Comparison of ENCODE assay signal across 1 cellular context in genomic region chr19:10334340-10335148, GRCh38.
TF ChIP-seq lines count a peak whose summit lies in the region.

No MANE protein-coding gene starts in this region.

TF ChIP-seq in HepG2, 621 proteins besides CTCF, POLR2A, EP300 and RAD21 (continued from another document and continues in another):
- TF ChIP-seq AKNA (CRISPR knock-in tag; IDR thresholded peaks at IDR 0.05; ENCODE audit: borderline replicate concordance) (no peak), ISX (CRISPR knock-in tag; conservative IDR thresholded peaks at IDR 0.05) (peak; percentile 54; the same call in 1 of the 2 replicates), ATF7 (IDR thresholded peaks at IDR 0.05) (no peak), ATF7 (CRISPR knock-in tag; IDR thresholded peaks at IDR 0.05) (no peak), ZNF367 (CRISPR knock-in tag; IDR thresholded peaks at IDR 0.05; ENCODE audit: borderline replicate concordance) (no peak), SIN3B (IDR thresholded peaks at IDR 0.05; ENCODE audit: low read length) (no peak), ZNF562 (CRISPR knock-in tag; IDR thresholded peaks at IDR 0.05; ENCODE audit: borderline replicate concordance) (no peak), TARDBP (CRISPR knock-in tag; IDR thresholded peaks at IDR 0.05) (peak; percentile 60; the same call in 1 of the 2 replicates), ZZZ3 (CRISPR knock-in tag; IDR thresholded peaks at IDR 0.05; ENCODE audit: borderline replicate concordance) (no peak), ZNF7 (CRISPR knock-in tag; IDR thresholded peaks at IDR 0.05) (no peak), ZFP36L1 (CRISPR knock-in tag; IDR thresholded peaks at IDR 0.05) (no peak), ZNF337 (CRISPR knock-in tag; IDR thresholded peaks at IDR 0.05; ENCODE audit: borderline replicate concordance, low read depth) (no peak), KLF13 (CRISPR knock-in tag; IDR thresholded peaks at IDR 0.05) (no peak), ELF1 (CRISPR knock-in tag; IDR thresholded peaks at IDR 0.05) (no peak), ATF1 (CRISPR knock-in tag; IDR thresholded peaks at IDR 0.05) (no peak), ESRRA (CRISPR knock-in tag; IDR thresholded peaks at IDR 0.05; ENCODE audit: low read depth) (peak; percentile 66; the same call in 1 of the 2 replicates), CBX1 (IDR thresholded peaks at IDR 0.05; ENCODE audit: low read depth) (no peak), SKIL (CRISPR knock-in tag; IDR thresholded peaks at IDR 0.05; ENCODE audit: borderline replicate concordance) (no peak), ZNF343 (CRISPR knock-in tag; IDR thresholded peaks at IDR 0.05) (0 out of 2 replicates have a peak, but pooled peaks have one; percentile 67), ZNF333 (CRISPR knock-in tag; IDR thresholded peaks at IDR 0.05; ENCODE audit: borderline replicate concordance) (peak; percentile 75), GFI1 (CRISPR knock-in tag; IDR thresholded peaks at IDR 0.05; ENCODE audit: borderline replicate concordance) (no peak), ZNF850 (CRISPR knock-in tag; conservative IDR thresholded peaks at IDR 0.05) (no peak), TCF7L2 (IDR thresholded peaks at IDR 0.05; ENCODE audit: low read depth, low read length) (no peak), ZNF547 (CRISPR knock-in tag; IDR thresholded peaks at IDR 0.05) (no peak; the same call in 1 of the 2 replicates), ZNF558 (CRISPR knock-in tag; IDR thresholded peaks at IDR 0.05; ENCODE audit: borderline replicate concordance) (0 out of 2 replicates have a peak, but pooled peaks have one; percentile 10), NFYC (CRISPR knock-in tag; IDR thresholded peaks at IDR 0.05) (peak; percentile 28; the same call in 1 of the 2 replicates), ZNF274 (CRISPR knock-in tag; IDR thresholded peaks at IDR 0.05) (no peak), ZNF530 (CRISPR knock-in tag; IDR thresholded peaks at IDR 0.05; ENCODE audit: low read depth) (no peak), ZNF335 (CRISPR knock-in tag; IDR thresholded peaks at IDR 0.05) (no peak), CSRNP1 (CRISPR knock-in tag; IDR thresholded peaks at IDR 0.05) (peak; percentile 72; the same call in 1 of the 2 replicates), KDM5B (CRISPR knock-in tag; IDR thresholded peaks at IDR 0.05; ENCODE audit: borderline replicate concordance) (peak; percentile 88)
- TF ChIP-seq, protein P1, sequence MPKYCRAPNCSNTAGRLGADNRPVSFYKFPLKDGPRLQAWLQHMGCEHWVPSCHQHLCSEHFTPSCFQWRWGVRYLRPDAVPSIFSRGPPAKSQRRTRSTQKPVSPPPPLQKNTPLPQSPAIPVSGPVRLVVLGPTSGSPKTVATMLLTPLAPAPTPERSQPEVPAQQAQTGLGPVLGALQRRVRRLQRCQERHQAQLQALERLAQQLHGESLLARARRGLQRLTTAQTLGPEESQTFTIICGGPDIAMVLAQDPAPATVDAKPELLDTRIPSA (CRISPR knock-in tag; IDR thresholded peaks at IDR 0.05; ENCODE audit: borderline replicate concordance), result no peak
- TF ChIP-seq, protein P2, sequence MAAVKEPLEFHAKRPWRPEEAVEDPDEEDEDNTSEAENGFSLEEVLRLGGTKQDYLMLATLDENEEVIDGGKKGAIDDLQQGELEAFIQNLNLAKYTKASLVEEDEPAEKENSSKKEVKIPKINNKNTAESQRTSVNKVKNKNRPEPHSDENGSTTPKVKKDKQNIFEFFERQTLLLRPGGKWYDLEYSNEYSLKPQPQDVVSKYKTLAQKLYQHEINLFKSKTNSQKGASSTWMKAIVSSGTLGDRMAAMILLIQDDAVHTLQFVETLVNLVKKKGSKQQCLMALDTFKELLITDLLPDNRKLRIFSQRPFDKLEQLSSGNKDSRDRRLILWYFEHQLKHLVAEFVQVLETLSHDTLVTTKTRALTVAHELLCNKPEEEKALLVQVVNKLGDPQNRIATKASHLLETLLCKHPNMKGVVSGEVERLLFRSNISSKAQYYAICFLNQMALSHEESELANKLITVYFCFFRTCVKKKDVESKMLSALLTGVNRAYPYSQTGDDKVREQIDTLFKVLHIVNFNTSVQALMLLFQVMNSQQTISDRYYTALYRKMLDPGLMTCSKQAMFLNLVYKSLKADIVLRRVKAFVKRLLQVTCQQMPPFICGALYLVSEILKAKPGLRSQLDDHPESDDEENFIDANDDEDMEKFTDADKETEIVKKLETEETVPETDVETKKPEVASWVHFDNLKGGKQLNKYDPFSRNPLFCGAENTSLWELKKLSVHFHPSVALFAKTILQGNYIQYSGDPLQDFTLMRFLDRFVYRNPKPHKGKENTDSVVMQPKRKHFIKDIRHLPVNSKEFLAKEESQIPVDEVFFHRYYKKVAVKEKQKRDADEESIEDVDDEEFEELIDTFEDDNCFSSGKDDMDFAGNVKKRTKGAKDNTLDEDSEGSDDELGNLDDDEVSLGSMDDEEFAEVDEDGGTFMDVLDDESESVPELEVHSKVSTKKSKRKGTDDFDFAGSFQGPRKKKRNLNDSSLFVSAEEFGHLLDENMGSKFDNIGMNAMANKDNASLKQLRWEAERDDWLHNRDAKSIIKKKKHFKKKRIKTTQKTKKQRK (IDR thresholded peaks at IDR 0.05; ENCODE audit: low read length), result no peak
- TF ChIP-seq, protein P3, sequence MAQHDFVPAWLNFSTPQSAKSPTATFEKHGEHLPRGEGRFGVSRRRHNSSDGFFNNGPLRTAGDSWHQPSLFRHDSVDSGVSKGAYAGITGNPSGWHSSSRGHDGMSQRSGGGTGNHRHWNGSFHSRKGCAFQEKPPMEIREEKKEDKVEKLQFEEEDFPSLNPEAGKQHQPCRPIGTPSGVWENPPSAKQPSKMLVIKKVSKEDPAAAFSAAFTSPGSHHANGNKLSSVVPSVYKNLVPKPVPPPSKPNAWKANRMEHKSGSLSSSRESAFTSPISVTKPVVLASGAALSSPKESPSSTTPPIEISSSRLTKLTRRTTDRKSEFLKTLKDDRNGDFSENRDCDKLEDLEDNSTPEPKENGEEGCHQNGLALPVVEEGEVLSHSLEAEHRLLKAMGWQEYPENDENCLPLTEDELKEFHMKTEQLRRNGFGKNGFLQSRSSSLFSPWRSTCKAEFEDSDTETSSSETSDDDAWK (CRISPR knock-in tag; IDR thresholded peaks at IDR 0.05), result no peak
- TF ChIP-seq, protein P4, sequence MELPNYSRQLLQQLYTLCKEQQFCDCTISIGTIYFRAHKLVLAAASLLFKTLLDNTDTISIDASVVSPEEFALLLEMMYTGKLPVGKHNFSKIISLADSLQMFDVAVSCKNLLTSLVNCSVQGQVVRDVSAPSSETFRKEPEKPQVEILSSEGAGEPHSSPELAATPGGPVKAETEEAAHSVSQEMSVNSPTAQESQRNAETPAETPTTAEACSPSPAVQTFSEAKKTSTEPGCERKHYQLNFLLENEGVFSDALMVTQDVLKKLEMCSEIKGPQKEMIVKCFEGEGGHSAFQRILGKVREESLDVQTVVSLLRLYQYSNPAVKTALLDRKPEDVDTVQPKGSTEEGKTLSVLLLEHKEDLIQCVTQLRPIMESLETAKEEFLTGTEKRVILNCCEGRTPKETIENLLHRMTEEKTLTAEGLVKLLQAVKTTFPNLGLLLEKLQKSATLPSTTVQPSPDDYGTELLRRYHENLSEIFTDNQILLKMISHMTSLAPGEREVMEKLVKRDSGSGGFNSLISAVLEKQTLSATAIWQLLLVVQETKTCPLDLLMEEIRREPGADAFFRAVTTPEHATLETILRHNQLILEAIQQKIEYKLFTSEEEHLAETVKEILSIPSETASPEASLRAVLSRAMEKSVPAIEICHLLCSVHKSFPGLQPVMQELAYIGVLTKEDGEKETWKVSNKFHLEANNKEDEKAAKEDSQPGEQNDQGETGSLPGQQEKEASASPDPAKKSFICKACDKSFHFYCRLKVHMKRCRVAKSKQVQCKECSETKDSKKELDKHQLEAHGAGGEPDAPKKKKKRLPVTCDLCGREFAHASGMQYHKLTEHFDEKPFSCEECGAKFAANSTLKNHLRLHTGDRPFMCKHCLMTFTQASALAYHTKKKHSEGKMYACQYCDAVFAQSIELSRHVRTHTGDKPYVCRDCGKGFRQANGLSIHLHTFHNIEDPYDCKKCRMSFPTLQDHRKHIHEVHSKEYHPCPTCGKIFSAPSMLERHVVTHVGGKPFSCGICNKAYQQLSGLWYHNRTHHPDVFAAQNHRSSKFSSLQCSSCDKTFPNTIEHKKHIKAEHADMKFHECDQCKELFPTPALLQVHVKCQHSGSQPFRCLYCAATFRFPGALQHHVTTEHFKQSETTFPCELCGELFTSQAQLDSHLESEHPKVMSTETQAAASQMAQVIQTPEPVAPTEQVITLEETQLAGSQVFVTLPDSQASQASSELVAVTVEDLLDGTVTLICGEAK (IDR thresholded peaks at IDR 0.05), result no peak
- TF ChIP-seq, protein P4 (CRISPR knock-in tag; IDR thresholded peaks at IDR 0.05), result peak; percentile 34; the same call in 1 of the 2 replicates
